In genomic region chr3:168570404-168571173, GRCh38 we compare ENCODE assay signal across 22 cellular contexts.
"Had no signal": no experiment of that assay in that cellular context is flagged by ENCODE, and none has a peak within 500 bp of the region (broad histone marks: within the 10 kb centered on the region; RNA-seq: fewer than 3 reads in every experiment).

No MANE protein-coding gene starts in this region.

- H3K9me3 ChIP-seq: esophagus squamous epithelium, prostate gland, right atrium auricular region, sigmoid colon, thoracic aorta, tibial nerve, upper lobe of left lung had no signal

- FAIRE-seq: endometrium, keratinocyte, urothelium cell line had no signal

- ATAC-seq: naive thymus-derived CD8-positive, alpha-beta T cell; stimulated activated naive B cell treated with anti-CD40 and anti-IgM and Interleukin-4, amounts not matched to agents 10 μg/mL and 1 μg/mL and 100 μg/mL, for 72 hours had no signal

- H3K36me3 ChIP-seq: esophagus squamous epithelium, prostate gland, right atrium auricular region, sigmoid colon, thoracic aorta, tibial nerve, upper lobe of left lung had no signal

- H3K4me1 ChIP-seq: esophagus squamous epithelium, prostate gland, right atrium auricular region, sigmoid colon, tibial nerve, upper lobe of left lung had no signal

- DNase-seq: dermis blood vessel endothelial cell; effector memory CD4-positive, alpha-beta T cell; erythroblast; esophagus squamous epithelium; foreskin melanocyte; hypothalamus; immature natural killer cell; mesendoderm; naive thymus-derived CD8-positive, alpha-beta T cell; nephron progenitor cell; nucleus accumbens; sigmoid colon; stimulated activated naive B cell treated with anti-CD40 and anti-IgM and Interleukin-4, amounts not matched to agents 10 μg/mL and 1 μg/mL and 100 μg/mL, for 72 hours; upper lobe of left lung had no signal

- H3K27me3 ChIP-seq: esophagus squamous epithelium, right atrium auricular region, sigmoid colon, tibial nerve, upper lobe of left lung had no signal

- H3K27ac ChIP-seq: coronary artery, esophagus squamous epithelium, prostate gland, right atrium auricular region, sigmoid colon, thoracic aorta, tibial nerve, upper lobe of left lung had no signal

- H3K4me3 ChIP-seq: coronary artery, esophagus squamous epithelium, prostate gland, right atrium auricular region, sigmoid colon, thoracic aorta, tibial nerve, upper lobe of left lung had no signal
